Comparison of ENCODE assay signal across 1 cellular context in genomic region chr1:51648180-51649109, GRCh38.
TF ChIP-seq lines count a peak whose summit lies in the region.

No MANE protein-coding gene starts in this region.

TF ChIP-seq in K562, 482 proteins besides CTCF, POLR2A, EP300 and RAD21 (continued from another document and continues in another):
- TF ChIP-seq, protein P1, sequence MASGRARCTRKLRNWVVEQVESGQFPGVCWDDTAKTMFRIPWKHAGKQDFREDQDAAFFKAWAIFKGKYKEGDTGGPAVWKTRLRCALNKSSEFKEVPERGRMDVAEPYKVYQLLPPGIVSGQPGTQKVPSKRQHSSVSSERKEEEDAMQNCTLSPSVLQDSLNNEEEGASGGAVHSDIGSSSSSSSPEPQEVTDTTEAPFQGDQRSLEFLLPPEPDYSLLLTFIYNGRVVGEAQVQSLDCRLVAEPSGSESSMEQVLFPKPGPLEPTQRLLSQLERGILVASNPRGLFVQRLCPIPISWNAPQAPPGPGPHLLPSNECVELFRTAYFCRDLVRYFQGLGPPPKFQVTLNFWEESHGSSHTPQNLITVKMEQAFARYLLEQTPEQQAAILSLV (tag; IDR thresholded peaks at IDR 0.05): no peak; the same call in 1 of the 2 replicates
- TF ChIP-seq YY1 (IDR thresholded peaks at IDR 0.05; ENCODE audit: borderline replicate concordance in 1 of 3, control insufficient read depth in 1 of 3, extremely low read depth in 1 of 3, insufficient read depth in 3 of 3, insufficient read length in 1 of 3, insufficient replicate concordance in 2 of 3, low read depth in 1 of 3, low read length in 2 of 3) (no peak), KHSRP (IDR thresholded peaks at IDR 0.05) (no peak), LEF1 (IDR thresholded peaks at IDR 0.05) (no peak), ZNF124 (CRISPR knock-in tag; IDR thresholded peaks at IDR 0.05) (no peak), PHTF2 (CRISPR knock-in tag; IDR thresholded peaks at IDR 0.05) (no peak), TEAD4 (IDR thresholded peaks at IDR 0.05; ENCODE audit: low read length) (0 out of 2 replicates have a peak, but pooled peaks have one; percentile 43), TEAD4 (CRISPR knock-in tag; IDR thresholded peaks at IDR 0.05; ENCODE audit: borderline replicate concordance) (no peak), TEAD2 (tag; IDR thresholded peaks at IDR 0.05) (no peak), GTF2E2 (tag; IDR thresholded peaks at IDR 0.05) (no peak), PBX2 (CRISPR knock-in tag; IDR thresholded peaks at IDR 0.05; ENCODE audit: low read depth) (no peak), PBX2 (tag; conservative IDR thresholded peaks at IDR 0.05; ENCODE audit: low read depth) (0 out of 2 replicates have a peak, but pooled peaks have one; percentile 19), ZFPM2 (CRISPR knock-in tag; IDR thresholded peaks at IDR 0.05) (no peak), RBM15 (IDR thresholded peaks at IDR 0.05; ENCODE audit: insufficient read depth, low read length) (no peak), TCF7 (IDR thresholded peaks at IDR 0.05; ENCODE audit: borderline replicate concordance) (no peak), ETV1 (tag; conservative IDR thresholded peaks at IDR 0.05; ENCODE audit: low read depth) (no peak), ZBTB11 (CRISPR knock-in tag; IDR thresholded peaks at IDR 0.05) (peak in 1 of 3 experiments; percentile 68; a peak in 2 of 6 replicates), MNT (conservative IDR thresholded peaks at IDR 0.05) (peak; percentile 13 to 15; a peak in 1 of 4 replicates), ARNT (IDR thresholded peaks at IDR 0.05) (no peak), KDM2B (CRISPR knock-in tag; IDR thresholded peaks at IDR 0.05) (no peak), L3MBTL2 (IDR thresholded peaks at IDR 0.05) (peak; percentile 44; the same call in 1 of the 2 replicates), CREB1 (IDR thresholded peaks at IDR 0.05) (no peak), CREB1 (CRISPR knock-in tag; IDR thresholded peaks at IDR 0.05) (peak; percentile 23; the same call in 1 of the 2 replicates), HMGXB4 (CRISPR knock-in tag; IDR thresholded peaks at IDR 0.05) (no peak), ZNF140 (CRISPR knock-in tag; IDR thresholded peaks at IDR 0.05) (no peak), ELF4 (CRISPR knock-in tag; IDR thresholded peaks at IDR 0.05) (no peak), EGR1 (conservative IDR thresholded peaks at IDR 0.05) (no peak), EP400 (IDR thresholded peaks at IDR 0.05) (0 out of 2 replicates have a peak, but pooled peaks have one; percentile 27), SMC3 (conservative IDR thresholded peaks at IDR 0.05; ENCODE audit: insufficient read depth, low read depth, low read length) (no peak), GTF3C2 (IDR thresholded peaks at IDR 0.05; ENCODE audit: borderline replicate concordance, extremely low read depth, insufficient read length) (no peak), TAL1 (IDR thresholded peaks at IDR 0.05) (no peak; the same call in 1 of the 2 replicates), SRSF1 (IDR thresholded peaks at IDR 0.05; ENCODE audit: low read depth, low read length) (no peak), NFATC3 (IDR thresholded peaks at IDR 0.05) (no peak), SREBF2 (CRISPR knock-in tag; IDR thresholded peaks at IDR 0.05) (no peak)
- TF ChIP-seq, protein P2, sequence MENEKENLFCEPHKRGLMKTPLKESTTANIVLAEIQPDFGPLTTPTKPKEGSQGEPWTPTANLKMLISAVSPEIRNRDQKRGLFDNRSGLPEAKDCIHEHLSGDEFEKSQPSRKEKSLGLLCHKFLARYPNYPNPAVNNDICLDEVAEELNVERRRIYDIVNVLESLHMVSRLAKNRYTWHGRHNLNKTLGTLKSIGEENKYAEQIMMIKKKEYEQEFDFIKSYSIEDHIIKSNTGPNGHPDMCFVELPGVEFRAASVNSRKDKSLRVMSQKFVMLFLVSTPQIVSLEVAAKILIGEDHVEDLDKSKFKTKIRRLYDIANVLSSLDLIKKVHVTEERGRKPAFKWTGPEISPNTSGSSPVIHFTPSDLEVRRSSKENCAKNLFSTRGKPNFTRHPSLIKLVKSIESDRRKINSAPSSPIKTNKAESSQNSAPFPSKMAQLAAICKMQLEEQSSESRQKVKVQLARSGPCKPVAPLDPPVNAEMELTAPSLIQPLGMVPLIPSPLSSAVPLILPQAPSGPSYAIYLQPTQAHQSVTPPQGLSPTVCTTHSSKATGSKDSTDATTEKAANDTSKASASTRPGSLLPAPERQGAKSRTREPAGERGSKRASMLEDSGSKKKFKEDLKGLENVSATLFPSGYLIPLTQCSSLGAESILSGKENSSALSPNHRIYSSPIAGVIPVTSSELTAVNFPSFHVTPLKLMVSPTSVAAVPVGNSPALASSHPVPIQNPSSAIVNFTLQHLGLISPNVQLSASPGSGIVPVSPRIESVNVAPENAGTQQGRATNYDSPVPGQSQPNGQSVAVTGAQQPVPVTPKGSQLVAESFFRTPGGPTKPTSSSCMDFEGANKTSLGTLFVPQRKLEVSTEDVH (IDR thresholded peaks at IDR 0.05; ENCODE audit: low read depth, partially characterized antibody): no peak
- TF ChIP-seq, protein P3, sequence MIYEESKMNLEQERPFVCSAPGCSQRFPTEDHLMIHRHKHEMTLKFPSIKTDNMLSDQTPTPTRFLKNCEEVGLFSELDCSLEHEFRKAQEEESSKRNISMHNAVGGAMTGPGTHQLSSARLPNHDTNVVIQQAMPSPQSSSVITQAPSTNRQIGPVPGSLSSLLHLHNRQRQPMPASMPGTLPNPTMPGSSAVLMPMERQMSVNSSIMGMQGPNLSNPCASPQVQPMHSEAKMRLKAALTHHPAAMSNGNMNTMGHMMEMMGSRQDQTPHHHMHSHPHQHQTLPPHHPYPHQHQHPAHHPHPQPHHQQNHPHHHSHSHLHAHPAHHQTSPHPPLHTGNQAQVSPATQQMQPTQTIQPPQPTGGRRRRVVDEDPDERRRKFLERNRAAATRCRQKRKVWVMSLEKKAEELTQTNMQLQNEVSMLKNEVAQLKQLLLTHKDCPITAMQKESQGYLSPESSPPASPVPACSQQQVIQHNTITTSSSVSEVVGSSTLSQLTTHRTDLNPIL (CRISPR knock-in tag; IDR thresholded peaks at IDR 0.05): no peak
